ENCODE assay signal across 20 cellular contexts in the genomic region with DNA sequence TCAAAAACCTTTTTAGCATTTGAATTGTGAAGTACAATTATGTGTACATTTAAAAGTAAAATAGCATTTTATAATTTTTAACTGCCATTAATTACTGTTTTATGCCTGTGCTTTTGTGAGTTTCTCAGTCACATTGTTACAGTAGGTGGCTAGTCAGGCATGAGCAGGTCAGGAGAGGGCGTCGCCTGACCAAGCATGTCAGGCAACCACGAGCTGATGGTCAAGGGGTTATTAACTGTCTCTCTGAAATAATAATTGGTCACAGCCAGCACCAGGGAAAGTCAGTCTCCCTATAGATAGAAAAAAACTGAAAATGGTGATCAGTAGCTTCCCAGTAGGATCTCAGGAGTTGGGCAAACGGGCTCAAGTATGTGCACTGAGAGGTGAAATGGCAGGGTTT. TPM values are rescaled to one million over a fixed set of nuclear protein-coding genes. Genes with fewer than 3 reads are reported as not detected.
DNase-seq lines count a peak whose midpoint lies in the region; ATAC-seq, FAIRE-seq and TF ChIP-seq lines count a peak whose summit lies in the region.
"Had no signal": no experiment of that assay in that cellular context is flagged by ENCODE, and none has a peak within 500 bp of the region (broad histone marks: within the 10 kb centered on the region; RNA-seq: fewer than 3 reads in every experiment).

No MANE protein-coding gene starts in this region.

- no peak overlapping the region for H3K14ac ChIP-seq in H1 (ENCODE audit: insufficient read length)

- no peak overlapping the region for H4K91ac ChIP-seq in H1 (replicated peaks; ENCODE audit: insufficient read length, low read length)

- no peak for TF ChIP-seq EP300 in H1 (IDR thresholded peaks at IDR 0.05; ENCODE audit: borderline replicate concordance in 1 of 2, low read depth in 2 of 2, low read length in 2 of 2)

- no peak overlapping the region for H4K5ac ChIP-seq in H1 (ENCODE audit: insufficient read length, low read depth, low read length)

- DNase-seq in ACHN (peak; percentile 6), LHCN-M2 (ENCODE audit: low read depth) (peak; percentile 8), H1 (ENCODE audit: low read depth in 1 of 2, low spot score in 2 of 2) (no peak), renal cortical epithelial cell (ENCODE audit: low read depth) (peak; percentile 34), H4 (ENCODE audit: low spot score) (no peak)
- DNase-seq: AML-193, MM.1S, NCI-H1092, NCI-H1436 treated with DMSO at 0.1 percent for 48 hours, NCI-H2029, NCI-H345, NCI-H526 had no signal

- no peak overlapping the region for H3K27ac ChIP-seq in H1 (ENCODE audit: low read depth, low read length)
- H3K27ac ChIP-seq: C4-2B, KMS-11, PC-9 had no signal

- no peak overlapping the region for H2BK120ac ChIP-seq in H1 (replicated peaks; ENCODE audit: low read depth, low read length)

- no peak overlapping the region; the same call in 1 of the 2 replicates for H2BK15ac ChIP-seq in H1 (ENCODE audit: low read length)

- ATAC-seq in HG03432 (IDR thresholded peaks at IDR 0.05; ENCODE audit: unreplicated experiment), result no peak
- ATAC-seq in GM21390 (IDR thresholded peaks at IDR 0.05; ENCODE audit: unreplicated experiment), result no peak
- ATAC-seq: HepG2 had no signal

- H3K4me2 ChIP-seq in H1 (ENCODE audit: insufficient read depth in 1 of 2, low read depth in 2 of 2, low read length in 2 of 2), result no peak overlapping the region
- H3K4me2 ChIP-seq: KMS-11, PC-9 had no signal

- CTCF ChIA-PET in H1 (lab: Charles Lee; ENCODE audit: partially characterized antibody), result interaction anchor here (0.6 to 1.5 kb wide), 5 partner anchors 13 to 959 kb away, joined by 3 to 5 read pairs (median 3); no protein-coding TSS in a partner anchor

- 87% methylated on average over 4 of the region's 4 CpGs; no CpG with 5 or more reads in 1 of the 2 experiments for WGBS in H1 (ENCODE audit: extremely low coverage in 1 of 2, insufficient coverage in 1 of 2, insufficient read length in 1 of 2, insufficient replicate concordance in 2 of 2, low coverage in 1 of 2, low lambda C conversion rate in 2 of 2, missing lambda C conversion rate in 1 of 2), 2 experiments

- no peak overlapping the region for H3K56ac ChIP-seq in H1 (replicated peaks; ENCODE audit: insufficient read length, low read depth, low read length)

- no peaks in the 10 kb centered on the region for H4K20me1 ChIP-seq in H1 (replicated peaks in 1 of 2; ENCODE audit: control insufficient read depth in 1 of 2, insufficient read depth in 2 of 2, low read length in 2 of 2)

- TF ChIP-seq RAD21 in H1 (IDR thresholded peaks at IDR 0.05 in 1 of 2, conservative IDR thresholded peaks at IDR 0.05 in 1 of 2; ENCODE audit: low read depth in 2 of 2, low read length in 2 of 2), result peak; percentile 50 to 61

- H3K4me1 ChIP-seq in H1 (replicated peaks in 1 of 4; ENCODE audit: control insufficient read depth in 3 of 4, insufficient read depth in 4 of 4, low read length in 3 of 4), result peaks cover 0 to 3% (median 1%) of the 10 kb centered on the region in 4 experiments; a peak in 3 of 7 replicates

- in situ Hi-C loops in ACHN (cut with HindIII; ENCODE audit: low pct_ligation_motif_present, low pct_unique_long_range_greater_than_20kb, low sequenced_read_pairs), result no loop called here

- H3K9me3 ChIP-seq in H1 (ENCODE audit: insufficient read depth in 2 of 2, low read depth in 1 of 2, low read length in 1 of 2), result no peaks in the 10 kb centered on the region
- H3K9me3 ChIP-seq: HAP-1 had no signal

- H3K23me2 ChIP-seq in H1 (ENCODE audit: low read depth, low read length), result no peaks in the 10 kb centered on the region; the same call in 1 of the 2 replicates

- H2AFZ ChIP-seq in H1 (ENCODE audit: low read length), result no peak overlapping the region
- H2AFZ ChIP-seq: PC-9 had no signal

- H3K4me3 ChIP-seq in H1 (ENCODE audit: extremely low read depth in 1 of 4, insufficient read depth in 2 of 4, low read depth in 3 of 4, low read length in 4 of 4), result no peak overlapping the region
- H3K4me3 ChIP-seq: HAP-1, PC-9 had no signal

- POLR2A ChIA-PET in H1 (lab: Charles Lee; ENCODE audit: partially characterized antibody), result interaction anchor here (0.8 kb wide), 1 partner anchor 66 kb away, joined by 3 read pairs; no protein-coding TSS in a partner anchor

- TF ChIP-seq POLR2A in H1 (IDR thresholded peaks at IDR 0.05; ENCODE audit: control extremely low read depth in 1 of 2, low read depth in 2 of 2, low read length in 2 of 2), result no peak

- H3K9ac ChIP-seq in H1 (replicated peaks in 1 of 4; ENCODE audit: extremely low read depth in 1 of 4, low read depth in 3 of 4, low read length in 3 of 4), result no peak overlapping the region
- H3K9ac ChIP-seq: KMS-11 had no signal

- H2BK5ac ChIP-seq in H1 (ENCODE audit: low read depth, low read length), result no peak overlapping the region

- no peak overlapping the region for H3K18ac ChIP-seq in H1 (ENCODE audit: extremely low read depth, low read length)

- H4K8ac ChIP-seq in H1 (ENCODE audit: extremely low read depth, insufficient read depth, low read length), result no peak overlapping the region

- no peak overlapping the region for H3K4ac ChIP-seq in H1 (replicated peaks; ENCODE audit: insufficient read length, low read depth, low read length)

- H3K23ac ChIP-seq in H1 (ENCODE audit: insufficient read length), result no peak overlapping the region

- no peaks in the 10 kb centered on the region for H3K36me3 ChIP-seq in H1 (ENCODE audit: control insufficient read depth in 2 of 4, insufficient read depth in 4 of 4, low read length in 3 of 4)
- H3K36me3 ChIP-seq: HAP-1 had no signal

- H3K27me3 ChIP-seq in H1 (replicated peaks in 1 of 4; ENCODE audit: control insufficient read depth in 3 of 4, extremely low read depth in 1 of 4, insufficient read depth in 3 of 4, low read length in 3 of 4), result no peaks in the 10 kb centered on the region

- H3K79me2 ChIP-seq in H1 (ENCODE audit: control insufficient read depth in 1 of 2, insufficient read depth in 2 of 2, low read length in 2 of 2), result no peaks in the 10 kb centered on the region

- no peak overlapping the region for H2AK5ac ChIP-seq in H1 (ENCODE audit: low read depth, low read length)

- TF ChIP-seq CTCF in H1 (IDR thresholded peaks at IDR 0.05; ENCODE audit: control extremely low read depth in 1 of 3, insufficient read depth in 1 of 3, low read depth in 1 of 3, low read length in 3 of 3), result peak in 2 of 3 experiments; percentile 30 to 51; a peak in 2 of 4 replicates

- peak overlapping the region; percentile 22; the same call in 1 of the 2 replicates for H2BK12ac ChIP-seq in H1 (ENCODE audit: low read depth, low read length)

- H3K79me1 ChIP-seq in H1 (ENCODE audit: low read depth, low read length), result no peaks in the 10 kb centered on the region

- FAIRE-seq in H1 (lab: Jason Lieb, UNC), result no peak
- FAIRE-seq: HepG2 had no signal

- H2BK20ac ChIP-seq in H1 (ENCODE audit: low read length), result no peak overlapping the region

TF ChIP-seq in H1, 55 proteins besides CTCF, POLR2A, EP300 and RAD21:
- no peak for TF ChIP-seq HDAC2 (IDR thresholded peaks at IDR 0.05; ENCODE audit: borderline replicate concordance in 1 of 2, low read depth in 2 of 2, low read length in 2 of 2)
- no peak for TF ChIP-seq HDAC6 (IDR thresholded peaks at IDR 0.05; ENCODE audit: low read depth, low read length)

RNA-seq across cellular contexts. Expression of gene CCDC81, which starts 19.4 kb away (rescaled TPM):
- 0.19 TPM in 1 of 2 replicates, not detected in the other for total RNA-seq in LHCN-M2 (2014; rRNA removed)
- 0.32 TPM for polyA plus RNA-seq in LHCN-M2 (2012)
- 0.58 and 1.4 TPM in 2 replicates for total RNA-seq in H1 (2021; fragmentation: NEBNext Ultra II Directional; extraction: Animal tissue kit (Norgen Biotek cat#: 25700))
- 0.20 and 0.30 TPM in 2 replicates for polyA plus RNA-seq in H1 (2011; rRNA removed)
- 0.25 TPM for polyA plus RNA-seq in H1 (2011; cell fraction: cytosol; rRNA removed)
- polyA plus RNA-seq in H1 (2011; cell fraction: nucleus; rRNA removed), result 0.97 TPM
- polyA plus RNA-seq in H1 (2012, experiment 1 of 2), result 0.47 to 1.0 TPM (median 0.64 TPM) in 4 replicates
- polyA plus RNA-seq in H1 (2012, experiment 2 of 2), result not detected
- 0.41 TPM for polyA plus RNA-seq in H1 (2013, experiment 1 of 2)
- polyA plus RNA-seq in H1 (2013, experiment 2 of 2), result 0.31 TPM
- 0.32 and 0.44 TPM in 2 replicates for polyA minus RNA-seq in H1 (2011; rRNA and poly(A)+ RNA removed)
- not detected for polyA minus RNA-seq in H1 (2011; cell fraction: cytosol; rRNA and poly(A)+ RNA removed)
- polyA minus RNA-seq in H1 (2011; cell fraction: nucleus; rRNA and poly(A)+ RNA removed), result 0.70 TPM
- 0.17 and 0.50 TPM in 2 replicates for total RNA-seq in renal cortical epithelial cell
- total RNA-seq in H4 (2014; rRNA removed; shearing (Covaris generic)), result 0.08 TPM in 1 of 2 replicates, not detected in the other
- total RNA-seq: SK-MEL-5 had no signal

RNA-seq across cellular contexts. Expression of gene HIKESHI, which starts 53.2 kb away (rescaled TPM):
- total RNA-seq in LHCN-M2 (2014; rRNA removed), result 67.3 and 72.0 TPM in 2 replicates
- polyA plus RNA-seq in LHCN-M2 (2012), result 66.1 TPM
- 58.3 and 65.4 TPM in 2 replicates for total RNA-seq in H1 (2021; fragmentation: NEBNext Ultra II Directional; extraction: Animal tissue kit (Norgen Biotek cat#: 25700))
- polyA plus RNA-seq in H1 (2011; rRNA removed), result 65.9 and 90.2 TPM in 2 replicates
- polyA plus RNA-seq in H1 (2011; cell fraction: cytosol; rRNA removed), result 82.3 TPM
- polyA plus RNA-seq in H1 (2011; cell fraction: nucleus; rRNA removed), result 62.3 TPM
- 68.4 to 91.1 TPM (median 75.7 TPM) in 4 replicates for polyA plus RNA-seq in H1 (2012, experiment 1 of 2)
- polyA plus RNA-seq in H1 (2012, experiment 2 of 2), result 56.3 TPM
- 83.8 TPM for polyA plus RNA-seq in H1 (2013, experiment 1 of 2)
- polyA plus RNA-seq in H1 (2013, experiment 2 of 2), result 94.1 TPM
- 39.4 and 83.0 TPM in 2 replicates for polyA minus RNA-seq in H1 (2011; rRNA and poly(A)+ RNA removed)
- polyA minus RNA-seq in H1 (2011; cell fraction: cytosol; rRNA and poly(A)+ RNA removed), result 27.5 TPM
- polyA minus RNA-seq in H1 (2011; cell fraction: nucleus; rRNA and poly(A)+ RNA removed), result 31.4 TPM
- 27.5 and 77.1 TPM in 2 replicates for total RNA-seq in renal cortical epithelial cell
- 105 and 111 TPM in 2 replicates for total RNA-seq in H4 (2014; rRNA removed; shearing (Covaris generic))

Comparison
In these comparisons a context has a peak if more than half of its experiments do, and no peak if none do; other contexts are left out.
1. DNase-seq: peak in ACHN (single experiment), LHCN-M2 (single experiment) and renal cortical epithelial cell (single experiment); none in H1 (0 of 2) and H4 (single experiment).